Comparison of ENCODE assay signal across 19 cellular contexts in genomic region chr11:103525069-103525468, GRCh38.
DNase-seq lines count a peak whose midpoint lies in the region; ATAC-seq, FAIRE-seq and TF ChIP-seq lines count a peak whose summit lies in the region.
"Had no signal": no experiment of that assay in that cellular context is flagged by ENCODE, and none has a peak within 500 bp of the region (broad histone marks: within the 10 kb centered on the region; RNA-seq: fewer than 3 reads in every experiment).

No MANE protein-coding gene starts in this region.

- H3K36me3 ChIP-seq in bronchial epithelial cell (ENCODE audit: control insufficient read depth, insufficient read depth, low read length), result no peaks in the 10 kb centered on the region
- H3K36me3 ChIP-seq: BE2C, gastrocnemius medialis, pancreas had no signal

- intact Hi-C loops in cardiac septum (cut with DNase I), result no loop called here

- H3K27me3 ChIP-seq in bronchial epithelial cell (ENCODE audit: control insufficient read depth, insufficient read depth, low read length), result no peaks in the 10 kb centered on the region
- H3K27me3 ChIP-seq: BE2C, gastrocnemius medialis, pancreas had no signal

- ATAC-seq in HG03159 (IDR thresholded peaks at IDR 0.05; ENCODE audit: unreplicated experiment), result no peak
- ATAC-seq: activated CD8-positive, alpha-beta T cell treated with anti-CD3 and anti-CD28 coated beads for 36 hours; activated T-helper 17 cell treated with anti-CD3 and anti-CD28 coated beads, Interleukin-2, amount 50 U/mL, for 72 hours; gastrocnemius medialis; GM12878; mucosa of descending colon; pancreas had no signal

- DNase-seq in GM03348 (ENCODE audit: low spot score) (peak; percentile 18), MV-4-11 (lab: John Stamatoyannopoulos, UW) (peak; percentile 5), bronchial epithelial cell (ENCODE audit: low read depth) (peak; percentile 90), left kidney (ENCODE audit: low read depth, low spot score) (peak; percentile 31), cardiac septum (ENCODE audit: low spot score) (no peak), NCI-H526 treated with DMSO at 0.1 percent for 48 hours (lab: John Stamatoyannopoulos, UW) (no peak)
- DNase-seq in stimulated activated CD4-positive, alpha-beta T cell treated with anti-CD3 and anti-CD28 coated beads, Interleukin-4, amount 100 ng/mL, for 4 hours, result no peak
- DNase-seq: activated CD8-positive, alpha-beta T cell treated with anti-CD3 and anti-CD28 coated beads for 36 hours; anterior cingulate cortex; BE2C; DMS79 treated with DMSO at 0.1 percent for 48 hours; gastrocnemius medialis; mucosa of descending colon; NCI-H1048; pancreas had no signal

- H3K4me3 ChIP-seq in bronchial epithelial cell (ENCODE audit: low read depth, low read length), result no peak overlapping the region
- H3K4me3 ChIP-seq: gastrocnemius medialis, GM12878, mucosa of descending colon, pancreas, SK-N-MC had no signal

- no peak for TF ChIP-seq CTCF in bronchial epithelial cell (IDR thresholded peaks at IDR 0.05; ENCODE audit: insufficient read depth, low read length, severe bottlenecking)

- FAIRE-seq in bronchial epithelial cell (lab: Jason Lieb, UNC), result no peak
- FAIRE-seq: GM12878, pancreas had no signal

Comparison
In these comparisons a context has a peak if more than half of its experiments do, and no peak if none do; other contexts are left out.
1. DNase-seq: peak in GM03348 (single experiment), MV-4-11 (single experiment), bronchial epithelial cell (single experiment) and left kidney (single experiment); none in cardiac septum (single experiment), stimulated activated CD4-positive, alpha-beta T cell treated with anti-CD3 and anti-CD28 coated beads, Interleukin-4, amount 100 ng/mL, for 4 hours (0 of 2) and NCI-H526 treated with DMSO at 0.1 percent for 48 hours (single experiment).